9 cellular contexts compared by ENCODE assay signal in the genomic region with DNA sequence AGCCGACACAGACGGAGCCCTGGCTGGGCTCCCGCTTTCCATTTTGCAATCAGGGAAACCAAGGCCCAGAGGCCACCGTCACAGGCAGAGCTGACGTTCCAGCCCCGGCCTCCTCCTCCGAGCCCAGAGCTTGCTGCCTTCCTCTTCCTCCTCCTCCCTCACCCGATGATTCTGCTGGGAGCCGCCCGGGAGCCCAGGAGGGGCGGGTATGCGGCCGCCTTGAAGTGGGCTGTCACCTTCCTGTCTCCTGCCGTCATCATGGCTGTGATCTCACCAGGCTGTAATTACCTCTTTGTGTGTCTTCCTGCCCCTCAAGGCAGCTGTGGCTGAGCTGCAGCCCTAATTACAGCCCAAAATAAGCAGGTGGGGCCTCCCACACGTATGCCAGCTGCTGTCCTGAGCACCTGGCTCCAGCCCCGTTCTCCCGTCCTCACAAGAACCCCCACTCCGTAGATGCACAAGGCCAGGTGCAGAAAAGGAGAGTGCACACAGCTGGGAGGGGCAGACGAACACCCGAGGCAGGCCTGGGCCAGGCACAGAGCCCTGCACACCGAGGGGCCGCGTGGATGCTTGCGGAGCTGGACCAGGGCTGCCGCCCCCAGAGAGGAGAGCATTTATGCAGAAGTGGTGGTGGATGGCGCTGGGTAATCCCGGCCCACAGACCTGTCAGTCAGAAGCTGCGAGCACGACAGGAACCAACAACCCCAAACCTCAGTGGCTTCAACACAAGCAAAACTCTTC. TPM values are rescaled to one million over a fixed set of nuclear protein-coding genes. Genes with fewer than 3 reads are reported as not detected.
A peak's percentile ranks its signal among the peaks of the same experiment; 100 is the strongest.
DNase-seq lines count a peak whose midpoint lies in the region; ATAC-seq, FAIRE-seq and TF ChIP-seq lines count a peak whose summit lies in the region.
"Had no signal": no experiment of that assay in that cellular context is flagged by ENCODE, and none has a peak within 500 bp of the region (broad histone marks: within the 10 kb centered on the region; RNA-seq: fewer than 3 reads in every experiment).

No MANE protein-coding gene starts in this region.

- intact Hi-C loops in psoas muscle (cut with DNase I) = no loop called here
- intact Hi-C loops in ascending aorta (cut with DNase I) = no loop called here

- H3K4me1 ChIP-seq in psoas muscle = peaks cover 13% of the 10 kb centered on the region
- peaks cover 0 to 9% of the 10 kb centered on the region in 2 donors for H3K4me1 ChIP-seq in ascending aorta

- no peaks in the 10 kb centered on the region for H3K27me3 ChIP-seq in psoas muscle (ENCODE audit: insufficient read depth in 3 of 3, low read length in 2 of 3)
- no peaks in the 10 kb centered on the region for H3K27me3 ChIP-seq in ascending aorta

- H3K36me3 ChIP-seq in psoas muscle (ENCODE audit: insufficient read depth in 1 of 2, low read depth in 1 of 2) (peaks cover 0 to 14% of the 10 kb centered on the region in 2 donors), ascending aorta (peaks cover 4 to 6% of the 10 kb centered on the region in 2 donors)

- H3K9me3 ChIP-seq in psoas muscle (no peaks in the 10 kb centered on the region), ascending aorta (no peaks in the 10 kb centered on the region)

- in situ Hi-C loops in GM18951 (cut with MboI; ENCODE audit: low sequenced_read_pairs, unreplicated experiment) = no loop called here
- in situ Hi-C loops in ACHN (cut with HindIII; ENCODE audit: low pct_ligation_motif_present, low pct_unique_long_range_greater_than_20kb, low sequenced_read_pairs) = no loop called here

- FAIRE-seq in HTR-8/SVneo (lab: Jason Lieb, UNC) = no peak

- peak; percentile 98 for DNase-seq in NCI-H774 (lab: John Stamatoyannopoulos, UW)
- DNase-seq in activated T-cell treated with anti-CD3 and anti-CD28 coated beads for 24 hours (ENCODE audit: low read depth) = peak; percentile 66
- DNase-seq in psoas muscle = peak in 1 of 2 donors; percentile 65
- no peak for DNase-seq in HTR-8/SVneo (ENCODE audit: insufficient read length, low spot score)
- DNase-seq in ascending aorta (ENCODE audit: low spot score in 2 of 2) = no peak
- DNase-seq in ACHN = no peak

- no peak for TF ChIP-seq CTCF in psoas muscle (IDR thresholded peaks at IDR 0.05)
- no peak for TF ChIP-seq CTCF in ascending aorta (IDR thresholded peaks at IDR 0.05)

- H3K4me3 ChIP-seq in psoas muscle (peak overlapping the region; percentile 27), ascending aorta (no peak overlapping the region)

- TF ChIP-seq POLR2A in GM18951 (IDR thresholded peaks at IDR 0.05; ENCODE audit: extremely low read depth, insufficient read depth, insufficient read length) = peak; percentile 44

- peak; percentile 24 for ATAC-seq in esophagus mucosa
- ATAC-seq in psoas muscle = no peak

- WGBS in psoas muscle, 3 donors = 43 to 54% (median 49%) methylated on average over 29 of the region's 29 CpGs

- H3K27ac ChIP-seq in psoas muscle (peak overlapping the region; percentile 70), ascending aorta (peak overlapping the region in 1 of 2 donors; percentile 42)

RNA-seq across cellular contexts. Expression of a gene that starts 4.0 kb away (rescaled TPM):
- 14.2 TPM for total RNA-seq in esophagus mucosa
- 10 to 100 TPM in 2 of 4 donors, 1 to 10 TPM in 2; 8.9 to 16.3 (median 10.2) TPM for total RNA-seq in psoas muscle
- polyA plus RNA-seq in psoas muscle = 10 to 100 TPM in 2 of 3 donors, 1 to 10 TPM in 1; 9.8 to 16.6 (median 12.6) TPM
- 89.2 TPM for total RNA-seq in ascending aorta

RNA-seq across cellular contexts. Expression of a gene that starts 15.0 kb away (rescaled TPM):
- total RNA-seq in esophagus mucosa (0.36 TPM), psoas muscle (under 1 TPM; 0.26 to 0.40 (median 0.35) TPM), ascending aorta (not detected)
- 1 to 10 TPM in 1 of 3 donors, under 1 TPM in 2; 0.08 to 1.8 (median 0.33) TPM for polyA plus RNA-seq in psoas muscle
- total RNA-seq: M059J had no signal

RNA-seq across cellular contexts. Expression of a gene that starts 20.3 kb away (rescaled TPM):
- total RNA-seq in esophagus mucosa = 30.7 TPM
- 100 to 1,000 TPM in 1 of 4 donors, 10 to 100 TPM in 3; 72.6 to 107 (median 83.0) TPM for total RNA-seq in psoas muscle
- polyA plus RNA-seq in psoas muscle = 100 to 1,000 TPM; 113 to 160 (median 123) TPM
- 124 TPM for total RNA-seq in ascending aorta

RNA-seq across cellular contexts. Expression of a gene that starts 32.6 kb away (rescaled TPM):
- total RNA-seq in esophagus mucosa (not detected), psoas muscle (not detected), ascending aorta (not detected)
- under 1 TPM; 0.11 to 0.23 (median 0.14) TPM for polyA plus RNA-seq in psoas muscle

RNA-seq across cellular contexts. Expression of a gene that starts 50.4 kb away (rescaled TPM):
- 1.7 TPM for total RNA-seq in esophagus mucosa
- total RNA-seq in psoas muscle = 1 to 10 TPM; 4.5 to 9.7 (median 5.4) TPM
- polyA plus RNA-seq in psoas muscle = 1 to 10 TPM; 2.2 to 2.8 (median 2.2) TPM
- total RNA-seq in ascending aorta = 51.2 TPM

Comparison
In these comparisons a context has a peak if more than half of its experiments do, and no peak if none do; other contexts are left out.
1. DNase-seq: peak in NCI-H774 (single experiment) and activated T-cell treated with anti-CD3 and anti-CD28 coated beads for 24 hours (single experiment); none in HTR-8/SVneo (single experiment), ascending aorta (0 of 2) and ACHN (single experiment).